ENCODE assay signal across 31 cellular contexts in the genomic region with DNA sequence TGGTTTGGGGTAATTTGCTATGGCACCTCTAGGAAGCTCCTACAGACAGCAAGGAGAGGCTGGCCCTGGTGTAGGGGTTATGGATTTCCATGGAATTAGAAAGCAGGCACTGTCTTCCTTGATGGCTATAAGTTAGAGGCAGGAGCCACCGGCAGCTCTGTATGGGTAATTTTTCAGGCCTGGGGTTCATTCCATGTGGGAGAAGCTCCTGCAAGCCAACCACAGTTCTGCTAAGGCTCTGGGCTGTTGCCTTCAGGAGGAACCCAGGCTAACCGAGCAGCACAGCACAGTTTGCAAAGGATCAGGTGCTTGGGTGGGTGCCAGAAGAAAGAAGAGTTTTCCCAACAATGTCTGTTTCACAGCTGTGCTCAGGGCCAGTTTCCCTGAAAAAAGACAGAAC.
"Had no signal": no experiment of that assay in that cellular context is flagged by ENCODE, and none has a peak within 500 bp of the region (broad histone marks: within the 10 kb centered on the region; RNA-seq: fewer than 3 reads in every experiment).

No MANE protein-coding gene starts in this region.

- H3K9me3 Mint-ChIP-seq: activated CD8-positive, alpha-beta T cell treated with anti-CD3 and anti-CD28 coated beads for 36 hours; activated naive CD4-positive, alpha-beta T cell treated with anti-CD3 and anti-CD28 coated beads, Interleukin-2, amount 10 ng/mL, durations not matched to agents 7 days and 5 days; activated naive CD8-positive, alpha-beta T cell treated with anti-CD3 and anti-CD28 coated beads, Interleukin-2, amount 10 ng/mL, durations not matched to agents 7 days and 5 days; activated T-cell treated with anti-CD3 and anti-CD28 coated beads, Interleukin-2, amount 50 U/mL, for 24 hours; activated T-cell treated with anti-CD3 and anti-CD28 coated beads, Interleukin-2, amount 50 U/mL, for 72 hours had no signal

- ATAC-seq: activated CD8-positive, alpha-beta T cell treated with anti-CD3 and anti-CD28 coated beads for 36 hours; activated naive CD4-positive, alpha-beta T cell treated with anti-CD3 and anti-CD28 coated beads, Interleukin-2, amount 50 U/mL, for 72 hours; activated T-cell treated with anti-CD3 and anti-CD28 coated beads, Interleukin-2, amount 50 U/mL, for 72 hours; foreskin keratinocyte; gastrocnemius medialis; heart left ventricle had no signal

- H3K4me3 ChIP-seq: ascending aorta, breast epithelium, cardiac muscle cell, colonic mucosa, esophagus squamous epithelium, gastrocnemius medialis, heart left ventricle had no signal

- H3K9me3 ChIP-seq: ascending aorta, breast epithelium, colonic mucosa, esophagus squamous epithelium, gastrocnemius medialis, heart left ventricle had no signal

- DNase-seq: activated CD4-positive, alpha-beta T cell treated with anti-CD3 and anti-CD28 coated beads for 4 hours; activated CD4-positive, alpha-beta T cell treated with anti-CD3 and anti-CD28 coated beads, Interleukin-2, amount 50 U/mL, for 1 hour; activated CD4-positive, alpha-beta T cell treated with anti-CD3 and anti-CD28 coated beads, Interleukin-2, amount 50 U/mL, for 48 hours; activated CD4-positive, CD25-positive, alpha-beta regulatory T cell; activated CD4-positive, CD25-positive, alpha-beta regulatory T cell treated with anti-CD3 and anti-CD28 coated beads, Interleukin-2, amount 50 U/mL, for 72 hours; activated CD8-positive, alpha-beta memory T cell treated with anti-CD3 and anti-CD28 coated beads for 24 hours; activated CD8-positive, alpha-beta memory T cell treated with anti-CD3 and anti-CD28 coated beads, Interleukin-2, amount 50 U/mL, for 48 hours; activated CD8-positive, alpha-beta T cell treated with anti-CD3 and anti-CD28 coated beads for 36 hours; activated gamma-delta T cell; activated naive CD4-positive, alpha-beta T cell; activated naive CD4-positive, alpha-beta T cell treated with anti-CD3 and anti-CD28 coated beads, Interleukin-2, amount 10 ng/mL, durations not matched to agents 7 days and 5 days; activated naive CD8-positive, alpha-beta T cell treated with anti-CD3 and anti-CD28 coated beads, Interleukin-2, amount 10 ng/mL, durations not matched to agents 7 days and 5 days; activated T-cell treated with anti-CD3 and anti-CD28 coated beads for 4 hours; activated T-cell treated with anti-CD3 and anti-CD28 coated beads, Interleukin-2, amount 50 U/mL, for 24 hours; activated T-cell treated with anti-CD3 and anti-CD28 coated beads, Interleukin-2, amount 50 U/mL, for 72 hours; central memory CD4-positive, alpha-beta T cell; cerebellar nuclear complex; colonic mucosa; effector CD8-positive, alpha-beta T cell; esophagus squamous epithelium; foreskin keratinocyte; gastrocnemius medialis; glutamatergic neuron; heart left ventricle; T-helper 2 cell had no signal

- H3K27me3 Mint-ChIP-seq: activated CD8-positive, alpha-beta T cell treated with anti-CD3 and anti-CD28 coated beads for 36 hours; activated naive CD4-positive, alpha-beta T cell treated with anti-CD3 and anti-CD28 coated beads, Interleukin-2, amount 10 ng/mL, durations not matched to agents 7 days and 5 days; activated naive CD8-positive, alpha-beta T cell treated with anti-CD3 and anti-CD28 coated beads, Interleukin-2, amount 10 ng/mL, durations not matched to agents 7 days and 5 days; activated T-cell treated with anti-CD3 and anti-CD28 coated beads, Interleukin-2, amount 50 U/mL, for 24 hours; brain had no signal

- H3K4me3 Mint-ChIP-seq: activated CD8-positive, alpha-beta T cell treated with anti-CD3 and anti-CD28 coated beads for 36 hours; activated naive CD4-positive, alpha-beta T cell treated with anti-CD3 and anti-CD28 coated beads, Interleukin-2, amount 10 ng/mL, durations not matched to agents 7 days and 5 days; activated naive CD8-positive, alpha-beta T cell treated with anti-CD3 and anti-CD28 coated beads, Interleukin-2, amount 10 ng/mL, durations not matched to agents 7 days and 5 days; activated T-cell treated with anti-CD3 and anti-CD28 coated beads, Interleukin-2, amount 50 U/mL, for 24 hours; activated T-cell treated with anti-CD3 and anti-CD28 coated beads, Interleukin-2, amount 50 U/mL, for 72 hours; brain had no signal

- H3K27me3 ChIP-seq: ascending aorta, breast epithelium, cardiac muscle cell, colonic mucosa, esophagus squamous epithelium, foreskin keratinocyte, gastrocnemius medialis, heart left ventricle had no signal

- H3K36me3 ChIP-seq: ascending aorta, breast epithelium, cardiac muscle cell, colonic mucosa, esophagus squamous epithelium, gastrocnemius medialis, heart left ventricle had no signal

- H3K27ac ChIP-seq: ascending aorta, breast epithelium, cardiac muscle cell, colonic mucosa, epithelial cell of prostate, esophagus squamous epithelium, foreskin keratinocyte, gastrocnemius medialis, heart left ventricle had no signal

- H3K4me1 ChIP-seq: ascending aorta, colonic mucosa, gastrocnemius medialis had no signal

- H3K36me3 Mint-ChIP-seq: activated naive CD4-positive, alpha-beta T cell treated with anti-CD3 and anti-CD28 coated beads, Interleukin-2, amount 10 ng/mL, durations not matched to agents 7 days and 5 days; activated naive CD8-positive, alpha-beta T cell treated with anti-CD3 and anti-CD28 coated beads, Interleukin-2, amount 10 ng/mL, durations not matched to agents 7 days and 5 days; brain had no signal

- H3K27ac Mint-ChIP-seq: activated CD8-positive, alpha-beta T cell treated with anti-CD3 and anti-CD28 coated beads for 36 hours; activated naive CD4-positive, alpha-beta T cell treated with anti-CD3 and anti-CD28 coated beads, Interleukin-2, amount 10 ng/mL, durations not matched to agents 7 days and 5 days; activated naive CD4-positive, alpha-beta T cell treated with anti-CD3 and anti-CD28 coated beads, Interleukin-2, amount 50 U/mL, for 72 hours; activated naive CD8-positive, alpha-beta T cell treated with anti-CD3 and anti-CD28 coated beads, Interleukin-2, amount 10 ng/mL, durations not matched to agents 7 days and 5 days; activated T-cell treated with anti-CD3 and anti-CD28 coated beads, Interleukin-2, amount 50 U/mL, for 24 hours; activated T-cell treated with anti-CD3 and anti-CD28 coated beads, Interleukin-2, amount 50 U/mL, for 72 hours; brain had no signal
